In the genomic region with DNA sequence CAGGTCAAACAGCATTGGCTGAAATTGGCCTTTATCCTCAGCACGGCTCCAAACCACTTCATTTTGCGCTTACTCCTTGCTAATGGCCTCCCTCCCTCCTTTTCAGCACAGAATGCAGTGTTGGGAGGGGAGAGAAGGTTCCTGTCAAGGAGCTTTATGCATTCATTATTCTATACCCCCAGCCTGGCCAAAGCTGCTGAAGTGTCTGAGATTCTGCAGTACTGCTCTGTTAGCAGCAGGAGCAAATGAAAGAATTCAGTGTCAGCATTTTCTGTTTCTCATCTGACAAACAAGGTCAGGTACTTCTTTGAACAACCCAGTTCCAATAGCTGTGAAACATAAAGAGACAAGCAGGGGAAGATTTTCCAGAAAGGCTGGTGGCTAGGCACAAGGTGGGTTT, we compare ENCODE assay signal across 2 cellular contexts.
A peak's percentile ranks its signal among the peaks of the same experiment; 100 is the strongest.
TF ChIP-seq lines count a peak whose summit lies in the region.

No MANE protein-coding gene starts in this region.

TF ChIP-seq in GM23338, 12 proteins besides CTCF, POLR2A, EP300 and RAD21 (continued from another document):
- TF ChIP-seq CREB1 (CRISPR knock-in tag; IDR thresholded peaks at IDR 0.05; ENCODE audit: low read depth) (no peak), NANOG (IDR thresholded peaks at IDR 0.05; ENCODE audit: borderline replicate concordance) (no peak)
TF ChIP-seq in GM23338: peak in this region for 0.

TF ChIP-seq in K562, 482 proteins besides CTCF, POLR2A, EP300 and RAD21 (continued from another document):
- TF ChIP-seq ZNF75A (CRISPR knock-in tag; IDR thresholded peaks at IDR 0.05) (no peak), ZNF143 (CRISPR knock-in tag; IDR thresholded peaks at IDR 0.05) (no peak), EP400 (IDR thresholded peaks at IDR 0.05) (no peak), LCOR (CRISPR knock-in tag; IDR thresholded peaks at IDR 0.05) (no peak), NFRKB (IDR thresholded peaks at IDR 0.05; ENCODE audit: low read depth) (no peak), MCM7 (IDR thresholded peaks at IDR 0.05) (no peak), MAFG (tag; conservative IDR thresholded peaks at IDR 0.05) (peak; percentile 90), CREM (IDR thresholded peaks at IDR 0.05; ENCODE audit: low read depth) (no peak), CBFA2T3 (IDR thresholded peaks at IDR 0.05) (no peak), SIX5 (IDR thresholded peaks at IDR 0.05; ENCODE audit: borderline replicate concordance in 1 of 2, insufficient read depth in 1 of 2, low read depth in 1 of 2, low read length in 2 of 2) (no peak), CREB1 (IDR thresholded peaks at IDR 0.05) (no peak), CREB1 (CRISPR knock-in tag; IDR thresholded peaks at IDR 0.05) (no peak), ZC3H11A (IDR thresholded peaks at IDR 0.05; ENCODE audit: low read depth, low read length) (no peak), ZNF311 (CRISPR knock-in tag; IDR thresholded peaks at IDR 0.05) (no peak), KDM5B (IDR thresholded peaks at IDR 0.05; ENCODE audit: insufficient replicate concordance, low read depth, low read length) (no peak), NCOA2 (IDR thresholded peaks at IDR 0.05; ENCODE audit: partially characterized antibody in 2 of 2) (no peak), PCBP1 (IDR thresholded peaks at IDR 0.05; ENCODE audit: low read depth, low read length, poor library complexity, severe bottlenecking) (no peak), MAFF (IDR thresholded peaks at IDR 0.05; ENCODE audit: low read length) (peak; percentile 76), KAT7 (CRISPR knock-in tag; IDR thresholded peaks at IDR 0.05; ENCODE audit: borderline replicate concordance) (no peak), DMBX1 (CRISPR knock-in tag; IDR thresholded peaks at IDR 0.05; ENCODE audit: borderline replicate concordance) (no peak), MAFK (IDR thresholded peaks at IDR 0.05; ENCODE audit: low read length) (peak; percentile 82), RNF2 (IDR thresholded peaks at IDR 0.05) (no peak), TCF3 (CRISPR knock-in tag; IDR thresholded peaks at IDR 0.05) (no peak), ZNF184 (CRISPR knock-in tag; IDR thresholded peaks at IDR 0.05) (no peak), HCFC1 (IDR thresholded peaks at IDR 0.05; ENCODE audit: low read depth, low read length) (no peak), MEF2A (IDR thresholded peaks at IDR 0.05; ENCODE audit: control insufficient read depth, low read depth, low read length) (no peak)
- TF ChIP-seq, protein P1, sequence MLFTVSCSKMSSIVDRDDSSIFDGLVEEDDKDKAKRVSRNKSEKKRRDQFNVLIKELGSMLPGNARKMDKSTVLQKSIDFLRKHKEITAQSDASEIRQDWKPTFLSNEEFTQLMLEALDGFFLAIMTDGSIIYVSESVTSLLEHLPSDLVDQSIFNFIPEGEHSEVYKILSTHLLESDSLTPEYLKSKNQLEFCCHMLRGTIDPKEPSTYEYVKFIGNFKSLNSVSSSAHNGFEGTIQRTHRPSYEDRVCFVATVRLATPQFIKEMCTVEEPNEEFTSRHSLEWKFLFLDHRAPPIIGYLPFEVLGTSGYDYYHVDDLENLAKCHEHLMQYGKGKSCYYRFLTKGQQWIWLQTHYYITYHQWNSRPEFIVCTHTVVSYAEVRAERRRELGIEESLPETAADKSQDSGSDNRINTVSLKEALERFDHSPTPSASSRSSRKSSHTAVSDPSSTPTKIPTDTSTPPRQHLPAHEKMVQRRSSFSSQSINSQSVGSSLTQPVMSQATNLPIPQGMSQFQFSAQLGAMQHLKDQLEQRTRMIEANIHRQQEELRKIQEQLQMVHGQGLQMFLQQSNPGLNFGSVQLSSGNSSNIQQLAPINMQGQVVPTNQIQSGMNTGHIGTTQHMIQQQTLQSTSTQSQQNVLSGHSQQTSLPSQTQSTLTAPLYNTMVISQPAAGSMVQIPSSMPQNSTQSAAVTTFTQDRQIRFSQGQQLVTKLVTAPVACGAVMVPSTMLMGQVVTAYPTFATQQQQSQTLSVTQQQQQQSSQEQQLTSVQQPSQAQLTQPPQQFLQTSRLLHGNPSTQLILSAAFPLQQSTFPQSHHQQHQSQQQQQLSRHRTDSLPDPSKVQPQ (CRISPR knock-in tag; IDR thresholded peaks at IDR 0.05; ENCODE audit: borderline replicate concordance): no peak
- TF ChIP-seq, protein P2, sequence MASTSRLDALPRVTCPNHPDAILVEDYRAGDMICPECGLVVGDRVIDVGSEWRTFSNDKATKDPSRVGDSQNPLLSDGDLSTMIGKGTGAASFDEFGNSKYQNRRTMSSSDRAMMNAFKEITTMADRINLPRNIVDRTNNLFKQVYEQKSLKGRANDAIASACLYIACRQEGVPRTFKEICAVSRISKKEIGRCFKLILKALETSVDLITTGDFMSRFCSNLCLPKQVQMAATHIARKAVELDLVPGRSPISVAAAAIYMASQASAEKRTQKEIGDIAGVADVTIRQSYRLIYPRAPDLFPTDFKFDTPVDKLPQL (IDR thresholded peaks at IDR 0.05; ENCODE audit: extremely low read depth, insufficient read length): no peak
- TF ChIP-seq, protein P3, sequence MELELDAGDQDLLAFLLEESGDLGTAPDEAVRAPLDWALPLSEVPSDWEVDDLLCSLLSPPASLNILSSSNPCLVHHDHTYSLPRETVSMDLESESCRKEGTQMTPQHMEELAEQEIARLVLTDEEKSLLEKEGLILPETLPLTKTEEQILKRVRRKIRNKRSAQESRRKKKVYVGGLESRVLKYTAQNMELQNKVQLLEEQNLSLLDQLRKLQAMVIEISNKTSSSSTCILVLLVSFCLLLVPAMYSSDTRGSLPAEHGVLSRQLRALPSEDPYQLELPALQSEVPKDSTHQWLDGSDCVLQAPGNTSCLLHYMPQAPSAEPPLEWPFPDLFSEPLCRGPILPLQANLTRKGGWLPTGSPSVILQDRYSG (tag; conservative IDR thresholded peaks at IDR 0.05; ENCODE audit: low read depth): no peak
- TF ChIP-seq, protein P4, sequence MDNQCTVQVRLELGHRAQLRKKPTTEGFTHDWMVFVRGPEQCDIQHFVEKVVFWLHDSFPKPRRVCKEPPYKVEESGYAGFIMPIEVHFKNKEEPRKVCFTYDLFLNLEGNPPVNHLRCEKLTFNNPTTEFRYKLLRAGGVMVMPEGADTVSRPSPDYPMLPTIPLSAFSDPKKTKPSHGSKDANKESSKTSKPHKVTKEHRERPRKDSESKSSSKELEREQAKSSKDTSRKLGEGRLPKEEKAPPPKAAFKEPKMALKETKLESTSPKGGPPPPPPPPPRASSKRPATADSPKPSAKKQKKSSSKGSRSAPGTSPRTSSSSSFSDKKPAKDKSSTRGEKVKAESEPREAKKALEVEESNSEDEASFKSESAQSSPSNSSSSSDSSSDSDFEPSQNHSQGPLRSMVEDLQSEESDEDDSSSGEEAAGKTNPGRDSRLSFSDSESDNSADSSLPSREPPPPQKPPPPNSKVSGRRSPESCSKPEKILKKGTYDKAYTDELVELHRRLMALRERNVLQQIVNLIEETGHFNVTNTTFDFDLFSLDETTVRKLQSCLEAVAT (IDR thresholded peaks at IDR 0.05): no peak
